ENCODE assay signal across 15 cellular contexts in the genomic region with DNA sequence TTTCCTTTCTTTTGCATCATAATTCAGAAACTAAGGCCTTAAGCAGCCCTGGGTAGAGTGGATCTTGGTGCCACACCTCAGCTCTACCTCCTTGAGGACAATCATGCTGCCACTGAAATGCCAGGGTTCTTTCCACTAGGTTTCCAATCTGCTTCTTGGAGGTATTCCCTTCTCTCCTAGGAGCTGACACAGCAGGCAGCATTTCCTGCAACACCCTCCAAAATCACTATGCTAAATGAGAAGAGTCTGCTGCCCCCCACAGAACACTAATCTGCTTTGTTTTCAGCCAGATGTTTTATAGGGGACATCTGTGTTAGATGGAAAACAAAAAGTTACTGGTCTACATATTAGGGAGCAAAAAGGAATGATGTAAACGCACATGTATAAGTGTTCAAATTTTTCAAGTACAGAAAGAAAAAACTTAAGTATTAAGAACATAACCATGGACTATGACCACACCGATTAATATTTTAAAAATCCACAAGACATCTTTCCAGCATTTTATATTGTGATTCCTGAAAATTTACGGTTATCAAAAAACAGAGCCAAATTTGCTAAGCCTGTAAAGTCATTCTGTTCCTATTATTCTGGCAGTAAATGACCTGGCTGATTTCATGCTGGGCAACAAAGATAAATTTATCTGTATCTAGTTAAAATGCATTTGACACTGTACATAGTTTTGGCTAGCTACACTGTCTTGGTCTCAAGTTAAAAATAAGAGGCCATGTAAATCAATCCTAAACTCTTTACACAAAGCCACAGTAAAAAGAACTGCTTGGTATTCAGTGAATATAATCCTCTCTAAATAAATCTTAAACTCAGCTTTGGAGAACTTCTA.
"Had no signal": no experiment of that assay in that cellular context is flagged by ENCODE, and none has a peak within 500 bp of the region (broad histone marks: within the 10 kb centered on the region; RNA-seq: fewer than 3 reads in every experiment).

No MANE protein-coding gene starts in this region.

- H3K4me1 ChIP-seq: prostate gland, right lobe of liver, transverse colon had no signal

- H3K27me3 ChIP-seq: right lobe of liver, transverse colon had no signal

- H3K9me3 ChIP-seq: prostate gland, right lobe of liver, transverse colon had no signal

- H3K27ac ChIP-seq: coronary artery, prostate gland, right lobe of liver had no signal

- H3K36me3 ChIP-seq: prostate gland, right lobe of liver, transverse colon had no signal

- DNase-seq: activated CD8-positive, alpha-beta memory T cell treated with anti-CD3 and anti-CD28 coated beads, Interleukin-2, amount 50 U/mL, for 48 hours; activated CD8-positive, alpha-beta T cell treated with anti-CD3 and anti-CD28 coated beads, Interleukin-2, amount 10 ng/mL, durations not matched to agents 7 days and 5 days; caudate nucleus; effector CD8-positive, alpha-beta T cell; erythroblast; head of caudate nucleus; left colon; mammary epithelial cell; right lobe of liver; stimulated activated CD4-positive, alpha-beta T cell treated with anti-CD3 and anti-CD28 coated beads, Interleukin-2, amount 100 ng/mL, for 24 hours; stimulated activated naive B cell treated with anti-CD40 and anti-IgM and Interleukin-4, amounts not matched to agents 10 μg/mL and 1 μg/mL and 100 μg/mL, for 72 hours; SW 1271; transverse colon had no signal

- H3K4me3 ChIP-seq: coronary artery, prostate gland, right lobe of liver, transverse colon had no signal
